10 cellular contexts compared by ENCODE assay signal in genomic region chr6:35392773-35393672, GRCh38. TPM values are rescaled to one million over a fixed set of nuclear protein-coding genes. Genes with fewer than 3 reads are reported as not detected.
DNase-seq lines count a peak whose midpoint lies in the region; ATAC-seq and TF ChIP-seq lines count a peak whose summit lies in the region.
"Had no signal": no experiment of that assay in that cellular context is flagged by ENCODE, and none has a peak within 500 bp of the region (broad histone marks: within the 10 kb centered on the region; RNA-seq: fewer than 3 reads in every experiment).

No MANE protein-coding gene starts in this region.

- DNase-seq in SK-N-SH = no peak
- DNase-seq in RWPE1 (ENCODE audit: low spot score) = peak; percentile 20
- no peak for DNase-seq in epithelial cell of prostate (ENCODE audit: low read depth, low spot score)
- no peak for DNase-seq in RKO (ENCODE audit: low spot score)
- no peak for DNase-seq in epidermal melanocyte (ENCODE audit: insufficient read length, low spot score)
- DNase-seq: activated CD4-positive, CD25-positive, alpha-beta regulatory T cell; tibial artery had no signal

- peaks cover 14 to 30% of the 10 kb centered on the region in 2 experiments; a peak in 3 of 4 replicates for H3K4me1 ChIP-seq in SK-N-SH (ENCODE audit: control insufficient read depth in 1 of 2, insufficient read depth in 2 of 2, low read depth in 1 of 2, low read length in 1 of 2)
- H3K4me1 ChIP-seq in parathyroid adenoma = peaks cover 18% of the 10 kb centered on the region

- H3K4me3 ChIP-seq in SK-N-SH (ENCODE audit: low read depth in 2 of 2, low read length in 1 of 2) = no peak overlapping the region
- H3K4me3 ChIP-seq in parathyroid adenoma (ENCODE audit: low read depth, low read length) = no peak overlapping the region
- H3K4me3 ChIP-seq: tibial artery had no signal

- TF ChIP-seq EP300 in SK-N-SH (IDR thresholded peaks at IDR 0.05; ENCODE audit: borderline replicate concordance in 1 of 2, low read depth in 1 of 2, low read length in 1 of 2) = no peak

- H2AFZ ChIP-seq in SK-N-SH (ENCODE audit: low read depth) = no peak overlapping the region
- H2AFZ ChIP-seq in parathyroid adenoma = no peak overlapping the region

- peaks cover 26% of the 10 kb centered on the region for H3K79me2 ChIP-seq in SK-N-SH (ENCODE audit: insufficient read depth)
- peaks cover 17% of the 10 kb centered on the region for H3K79me2 ChIP-seq in parathyroid adenoma

- H3K36me3 ChIP-seq in SK-N-SH (replicated peaks in 1 of 2; ENCODE audit: control insufficient read depth in 1 of 2, insufficient read depth in 2 of 2, low read length in 1 of 2) = peaks cover 0 to 3% of the 10 kb centered on the region in 2 experiments
- no peaks in the 10 kb centered on the region for H3K36me3 ChIP-seq in parathyroid adenoma (ENCODE audit: control insufficient read depth, insufficient read depth, low read length)
- H3K36me3 ChIP-seq: tibial artery had no signal

- H4K20me1 ChIP-seq in SK-N-SH (ENCODE audit: insufficient read depth) = no peaks in the 10 kb centered on the region

- no peak for TF ChIP-seq CTCF in SK-N-SH (IDR thresholded peaks at IDR 0.05)
- TF ChIP-seq CTCF in RWPE1 (conservative IDR thresholded peaks at IDR 0.05; ENCODE audit: low read depth) = no peak
- TF ChIP-seq CTCF in parathyroid adenoma (IDR thresholded peaks at IDR 0.05) = no peak

- no peak for TF ChIP-seq RAD21 in SK-N-SH (IDR thresholded peaks at IDR 0.05; ENCODE audit: low read length)

- H3K9me2 ChIP-seq in SK-N-SH = no peaks in the 10 kb centered on the region

- POLR2A ChIA-PET in SK-N-SH (lab: Yijun Ruan, JAX) (no interaction called here), RWPE1 (lab: Yijun Ruan, JAX; ENCODE audit: low non-redundant PET) (no interaction called here)

- H3K27ac ChIP-seq in SK-N-SH (ENCODE audit: low read depth in 2 of 2, low read length in 1 of 2) (peak overlapping the region in 1 of 2 experiments; percentile 89; a peak in 2 of 4 replicates), RWPE1 (peak overlapping the region; percentile 94), epithelial cell of prostate (peak overlapping the region; percentile 100), parathyroid adenoma (no peak overlapping the region)
- H3K27ac ChIP-seq: tibial artery had no signal

- no peak for ATAC-seq in SK-N-SH treated with all-trans-retinoic acid at 6 μM for 48 hours
- ATAC-seq in HG02763 (IDR thresholded peaks at IDR 0.05; ENCODE audit: unreplicated experiment) = no peak

- H3K9me3 ChIP-seq in SK-N-SH (no peaks in the 10 kb centered on the region), parathyroid adenoma (ENCODE audit: control insufficient read depth, low read length) (no peaks in the 10 kb centered on the region)
- H3K9me3 ChIP-seq: tibial artery had no signal

- H3K27me3 ChIP-seq in SK-N-SH (ENCODE audit: insufficient read depth) = no peaks in the 10 kb centered on the region
- H3K27me3 ChIP-seq in parathyroid adenoma (ENCODE audit: control insufficient read depth, insufficient read depth, low read length) = no peaks in the 10 kb centered on the region
- H3K27me3 ChIP-seq: tibial artery had no signal

- 75% methylated on average over 2 of the region's 6 CpGs for WGBS in SK-N-SH (ENCODE audit: low lambda C conversion rate)

- CTCF ChIA-PET in SK-N-SH (lab: Yijun Ruan, JAX) (interaction anchor here (1.0 to 1.9 kb wide), 3 partner anchors 21 to 56 kb away, joined by 3 to 6 read pairs (median 4); no protein-coding TSS in a partner anchor), RWPE1 (lab: Yijun Ruan, JAX) (interaction anchor here (0.5 to 1.1 kb wide), 3 partner anchors 41 to 1238 kb away, joined by 3 to 4 read pairs (median 3); no protein-coding TSS in a partner anchor)

- H3K4me2 ChIP-seq in SK-N-SH = peak overlapping the region; percentile 29; the same call in 1 of the 2 replicates
- peak overlapping the region; percentile 32 for H3K4me2 ChIP-seq in parathyroid adenoma (ENCODE audit: low read length)

- H3F3A ChIP-seq in SK-N-SH (replicated peaks; ENCODE audit: insufficient read depth) = peaks cover 21% of the 10 kb centered on the region

- no peak overlapping the region for H3K9ac ChIP-seq in SK-N-SH
- H3K9ac ChIP-seq in parathyroid adenoma = no peak overlapping the region

TF ChIP-seq in SK-N-SH, 30 proteins besides CTCF, POLR2A, EP300 and RAD21:
- TF ChIP-seq RCOR1 (IDR thresholded peaks at IDR 0.05; ENCODE audit: low read length) = no peak
- TF ChIP-seq, protein P1, sequence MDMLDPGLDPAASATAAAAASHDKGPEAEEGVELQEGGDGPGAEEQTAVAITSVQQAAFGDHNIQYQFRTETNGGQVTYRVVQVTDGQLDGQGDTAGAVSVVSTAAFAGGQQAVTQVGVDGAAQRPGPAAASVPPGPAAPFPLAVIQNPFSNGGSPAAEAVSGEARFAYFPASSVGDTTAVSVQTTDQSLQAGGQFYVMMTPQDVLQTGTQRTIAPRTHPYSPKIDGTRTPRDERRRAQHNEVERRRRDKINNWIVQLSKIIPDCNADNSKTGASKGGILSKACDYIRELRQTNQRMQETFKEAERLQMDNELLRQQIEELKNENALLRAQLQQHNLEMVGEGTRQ (IDR thresholded peaks at IDR 0.05; ENCODE audit: borderline replicate concordance, low read depth, low read length) = no peak
- peak; percentile 54; the same call in 1 of the 2 replicates for TF ChIP-seq REST (IDR thresholded peaks at IDR 0.05; ENCODE audit: low read depth, low read length)
TF ChIP-seq in SK-N-SH: peak in this region for 1.

TF ChIP-seq in SK-N-SH treated with all-trans-retinoic acid at 6 μM for 48 hours, 23 proteins besides CTCF, POLR2A, EP300 and RAD21:
- TF ChIP-seq ZFP30 (CRISPR knock-in tag; IDR thresholded peaks at IDR 0.05) (no peak), ZNF8 (CRISPR knock-in tag; IDR thresholded peaks at IDR 0.05) (no peak), ISL1 (CRISPR knock-in tag; IDR thresholded peaks at IDR 0.05) (no peak), CREB5 (CRISPR knock-in tag; IDR thresholded peaks at IDR 0.05; ENCODE audit: low read depth) (no peak), ZFP3 (CRISPR knock-in tag; IDR thresholded peaks at IDR 0.05) (no peak), TOX (CRISPR knock-in tag; IDR thresholded peaks at IDR 0.05; ENCODE audit: borderline replicate concordance) (no peak), ZNF70 (CRISPR knock-in tag; IDR thresholded peaks at IDR 0.05) (no peak), CSRNP3 (CRISPR knock-in tag; IDR thresholded peaks at IDR 0.05) (no peak), PATZ1 (CRISPR knock-in tag; IDR thresholded peaks at IDR 0.05; ENCODE audit: borderline replicate concordance) (no peak), ZC3H10 (CRISPR knock-in tag; IDR thresholded peaks at IDR 0.05) (no peak), GLIS3 (CRISPR knock-in tag; IDR thresholded peaks at IDR 0.05) (no peak), PPARA (CRISPR knock-in tag; IDR thresholded peaks at IDR 0.05; ENCODE audit: borderline replicate concordance) (no peak)

RNA-seq across cellular contexts. Expression of gene PPARD, which starts 50.7 kb away (rescaled TPM):
- 11.5 and 13.3 TPM in 2 replicates for polyA plus RNA-seq in SK-N-SH (2012; rRNA removed)
- 6.0 and 9.4 TPM in 2 replicates for polyA plus RNA-seq in SK-N-SH (2012; cell fraction: cytosol; rRNA removed)
- polyA plus RNA-seq in SK-N-SH (2012; cell fraction: nucleus; rRNA removed) = 19.3 and 20.2 TPM in 2 replicates

RNA-seq across cellular contexts. Expression of gene FANCE, which starts 59.1 kb away (rescaled TPM):
- 5.8 and 6.5 TPM in 2 replicates for polyA plus RNA-seq in SK-N-SH (2012; rRNA removed)
- 4.0 and 5.4 TPM in 2 replicates for polyA plus RNA-seq in SK-N-SH (2012; cell fraction: cytosol; rRNA removed)
- polyA plus RNA-seq in SK-N-SH (2012; cell fraction: nucleus; rRNA removed) = 6.0 and 6.1 TPM in 2 replicates
